18 cellular contexts compared by ENCODE assay signal in the genomic region with DNA sequence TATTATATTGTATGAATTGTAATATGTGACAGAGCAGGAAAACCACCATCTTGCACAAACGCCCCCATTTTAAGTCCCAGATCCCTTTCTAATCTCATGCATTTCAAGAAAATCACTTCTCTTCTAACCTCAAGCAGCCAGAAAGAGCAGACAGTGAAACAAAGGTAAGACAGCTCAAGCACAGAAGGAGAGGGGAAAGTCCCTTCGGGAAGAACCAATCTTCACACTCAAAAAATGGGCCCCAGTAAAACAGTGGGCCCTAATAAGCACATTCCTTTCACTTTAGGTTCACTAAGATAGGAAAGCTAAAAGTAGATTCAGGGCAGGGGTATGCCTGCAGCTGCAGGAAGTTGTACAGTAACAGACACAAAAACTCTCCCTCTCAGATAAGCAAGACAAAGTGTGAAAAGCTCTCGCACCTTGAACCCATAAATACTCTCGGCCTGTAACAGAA.
A peak's percentile ranks its signal among the peaks of the same experiment; 100 is the strongest.
DNase-seq lines count a peak whose midpoint lies in the region; ATAC-seq and TF ChIP-seq lines count a peak whose summit lies in the region.
"Had no signal": no experiment of that assay in that cellular context is flagged by ENCODE, and none has a peak within 500 bp of the region (broad histone marks: within the 10 kb centered on the region; RNA-seq: fewer than 3 reads in every experiment).

No MANE protein-coding gene starts in this region.

- no peak overlapping the region for H3K9ac ChIP-seq in PC-3 (ENCODE audit: low read length)

- no peak for TF ChIP-seq CTCF in PC-3 (conservative IDR thresholded peaks at IDR 0.05; ENCODE audit: low read depth, low read length)
- no peak for TF ChIP-seq CTCF in natural killer cell (IDR thresholded peaks at IDR 0.05)

- POLR2A ChIA-PET in PC-3 (lab: Charles Lee; ENCODE audit: unreplicated experiment) = no interaction called here

- intact Hi-C loops in PC-3 (cut with micrococcal nuclease) (no loop called here), natural killer cell (cut with micrococcal nuclease) (no loop called here)

- no peaks in the 10 kb centered on the region for H3K27me3 Mint-ChIP-seq in natural killer cell (ENCODE audit: low read depth in 2 of 2)
- H3K27me3 Mint-ChIP-seq in activated naive CD8-positive, alpha-beta T cell treated with anti-CD3 and anti-CD28 coated beads for 36 hours = no peaks in the 10 kb centered on the region
- H3K27me3 Mint-ChIP-seq in activated T-cell treated with anti-CD3 and anti-CD28 coated beads, Interleukin-2, amount 50 U/mL, for 24 hours = no peaks in the 10 kb centered on the region
- H3K27me3 Mint-ChIP-seq: activated B cell treated with CpG ODN at 0.5 μM for 24 hours; activated naive CD4-positive, alpha-beta T cell treated with anti-CD3 and anti-CD28 coated beads, Interleukin-2, amount 50 U/mL, for 24 hours; CD8-positive, alpha-beta memory T cell; stimulated activated naive CD8-positive, alpha-beta T cell treated with anti-CD3 and anti-CD28 coated beads, Interleukin-15, amount 100 ng/mL, for 72 hours had no signal

- H3K27me3 ChIP-seq in PC-3 (ENCODE audit: low read length) = no peaks in the 10 kb centered on the region
- H3K27me3 ChIP-seq: breast epithelium had no signal

- no peaks in the 10 kb centered on the region for H3K9me3 ChIP-seq in PC-3 (ENCODE audit: low read length)

- no peaks in the 10 kb centered on the region for H3F3A ChIP-seq in PC-3 (ENCODE audit: low read length, unreplicated experiment)

- no peak overlapping the region for H3K27ac ChIP-seq in PC-3 (ENCODE audit: low read length)
- H3K27ac ChIP-seq: breast epithelium had no signal

- H4K20me1 ChIP-seq in PC-3 (ENCODE audit: low read length) = no peaks in the 10 kb centered on the region

- no peaks in the 10 kb centered on the region for H3K4me1 ChIP-seq in PC-3 (ENCODE audit: insufficient read depth, low read length)
- H3K4me1 ChIP-seq: breast epithelium had no signal

- peaks cover 5 to 12% of the 10 kb centered on the region in 2 donors for H3K9me3 Mint-ChIP-seq in natural killer cell
- peaks cover 3% of the 10 kb centered on the region for H3K9me3 Mint-ChIP-seq in activated naive CD8-positive, alpha-beta T cell treated with anti-CD3 and anti-CD28 coated beads for 36 hours
- H3K9me3 Mint-ChIP-seq in activated T-cell treated with anti-CD3 and anti-CD28 coated beads, Interleukin-2, amount 50 U/mL, for 24 hours = peaks cover 10% of the 10 kb centered on the region
- H3K9me3 Mint-ChIP-seq: activated naive CD4-positive, alpha-beta T cell treated with anti-CD3 and anti-CD28 coated beads, Interleukin-2, amount 50 U/mL, for 24 hours had no signal

- no peaks in the 10 kb centered on the region for H3K4me1 Mint-ChIP-seq in natural killer cell
- H3K4me1 Mint-ChIP-seq in activated naive CD8-positive, alpha-beta T cell treated with anti-CD3 and anti-CD28 coated beads for 36 hours = no peaks in the 10 kb centered on the region
- no peaks in the 10 kb centered on the region for H3K4me1 Mint-ChIP-seq in activated T-cell treated with anti-CD3 and anti-CD28 coated beads, Interleukin-2, amount 50 U/mL, for 24 hours (ENCODE audit: low read depth)
- H3K4me1 Mint-ChIP-seq: activated B cell treated with CpG ODN at 0.5 μM for 24 hours; activated naive CD4-positive, alpha-beta T cell treated with anti-CD3 and anti-CD28 coated beads, Interleukin-2, amount 50 U/mL, for 24 hours; CD8-positive, alpha-beta memory T cell; stimulated activated naive CD8-positive, alpha-beta T cell treated with anti-CD3 and anti-CD28 coated beads, Interleukin-15, amount 100 ng/mL, for 72 hours had no signal

- H3K79me2 ChIP-seq in PC-3 (ENCODE audit: low read length) = no peaks in the 10 kb centered on the region

- H3K4me3 Mint-ChIP-seq in natural killer cell = no peak overlapping the region
- no peak overlapping the region for H3K4me3 Mint-ChIP-seq in activated naive CD8-positive, alpha-beta T cell treated with anti-CD3 and anti-CD28 coated beads for 36 hours
- H3K4me3 Mint-ChIP-seq in activated T-cell treated with anti-CD3 and anti-CD28 coated beads, Interleukin-2, amount 50 U/mL, for 24 hours = no peak overlapping the region
- H3K4me3 Mint-ChIP-seq: activated B cell treated with CpG ODN at 0.5 μM for 24 hours; activated naive CD4-positive, alpha-beta T cell treated with anti-CD3 and anti-CD28 coated beads, Interleukin-2, amount 50 U/mL, for 24 hours; CD8-positive, alpha-beta memory T cell; stimulated activated naive CD8-positive, alpha-beta T cell treated with anti-CD3 and anti-CD28 coated beads, Interleukin-15, amount 100 ng/mL, for 72 hours had no signal

- no peak overlapping the region for H3K4me3 ChIP-seq in PC-3 (ENCODE audit: low read length)
- H3K4me3 ChIP-seq: breast epithelium had no signal

- H2AFZ ChIP-seq in PC-3 (ENCODE audit: low read length) = peak overlapping the region; percentile 61; the same call in 1 of the 2 replicates

- no TSS peak for BruUV-seq in PC-3 (replicated peaks; lab: Mats Ljungman, UMichigan)

- no peaks in the 10 kb centered on the region for H3K9me2 ChIP-seq in PC-3 (replicated peaks; ENCODE audit: low read length)

- ATAC-seq in GM19351 (IDR thresholded peaks at IDR 0.05; ENCODE audit: unreplicated experiment) (peak; percentile 71), HG03025 (IDR thresholded peaks at IDR 0.05; ENCODE audit: low FRiP score, unreplicated experiment) (peak; percentile 88), PC-3 (no peak), natural killer cell (no peak)
- ATAC-seq: stimulated activated naive CD8-positive, alpha-beta T cell treated with anti-CD3 and anti-CD28 coated beads, Interleukin-15, amount 100 ng/mL, for 72 hours had no signal

- peaks cover 6% of the 10 kb centered on the region for H3K36me3 Mint-ChIP-seq in natural killer cell
- H3K36me3 Mint-ChIP-seq in activated naive CD8-positive, alpha-beta T cell treated with anti-CD3 and anti-CD28 coated beads for 36 hours = no peaks in the 10 kb centered on the region
- no peaks in the 10 kb centered on the region for H3K36me3 Mint-ChIP-seq in activated T-cell treated with anti-CD3 and anti-CD28 coated beads, Interleukin-2, amount 50 U/mL, for 24 hours (ENCODE audit: low read depth)
- H3K36me3 Mint-ChIP-seq: activated naive CD4-positive, alpha-beta T cell treated with anti-CD3 and anti-CD28 coated beads, Interleukin-2, amount 50 U/mL, for 24 hours; CD8-positive, alpha-beta memory T cell had no signal

- H3K36me3 ChIP-seq in PC-3 (ENCODE audit: low read depth, low read length) = no peaks in the 10 kb centered on the region
- H3K36me3 ChIP-seq: breast epithelium had no signal

- H3K27ac Mint-ChIP-seq in natural killer cell = no peak overlapping the region
- no peak overlapping the region for H3K27ac Mint-ChIP-seq in activated naive CD8-positive, alpha-beta T cell treated with anti-CD3 and anti-CD28 coated beads for 36 hours
- no peak overlapping the region for H3K27ac Mint-ChIP-seq in activated T-cell treated with anti-CD3 and anti-CD28 coated beads, Interleukin-2, amount 50 U/mL, for 24 hours
- H3K27ac Mint-ChIP-seq: activated B cell treated with CpG ODN at 0.5 μM for 24 hours; activated naive CD4-positive, alpha-beta T cell treated with anti-CD3 and anti-CD28 coated beads, Interleukin-2, amount 50 U/mL, for 24 hours; CD8-positive, alpha-beta memory T cell; stimulated activated naive CD8-positive, alpha-beta T cell treated with anti-CD3 and anti-CD28 coated beads, Interleukin-15, amount 100 ng/mL, for 72 hours had no signal

- DNase-seq in A172 (ENCODE audit: low spot score) (peak; percentile 2), PC-3 (no peak), natural killer cell (no peak), NCI-H510A treated with DMSO at 0.1 percent for 48 hours (lab: John Stamatoyannopoulos, UW) (no peak)
- DNase-seq in activated naive CD8-positive, alpha-beta T cell treated with anti-CD3 and anti-CD28 coated beads for 36 hours = no peak
- DNase-seq in activated T-cell treated with anti-CD3 and anti-CD28 coated beads, Interleukin-2, amount 50 U/mL, for 24 hours = no peak
- DNase-seq: activated B cell treated with CpG ODN at 0.5 μM for 24 hours; activated CD8-positive, alpha-beta memory T cell treated with anti-CD3 and anti-CD28 coated beads, Interleukin-2, amount 50 U/mL, for 48 hours; CD8-positive, alpha-beta memory T cell; effector memory CD4-positive, alpha-beta T cell; NCI-H1092 treated with DMSO at 0.1 percent for 48 hours; nucleus accumbens; stimulated activated naive CD8-positive, alpha-beta T cell treated with anti-CD3 and anti-CD28 coated beads, Interleukin-15, amount 100 ng/mL, for 72 hours; SW 1271 had no signal

- CTCF ChIA-PET in PC-3 (lab: Charles Lee) = no interaction called here

- H3K4me2 ChIP-seq in PC-3 (ENCODE audit: low read length) = no peak overlapping the region

Comparison
In these comparisons a context has a peak if more than half of its experiments do, and no peak if none do; other contexts are left out.
1. ATAC-seq: peak in GM19351 (single experiment) and HG03025 (single experiment); none in PC-3 (single experiment) and natural killer cell (0 of 3).